ENCODE assay signal across 16 cellular contexts in the genomic region with DNA sequence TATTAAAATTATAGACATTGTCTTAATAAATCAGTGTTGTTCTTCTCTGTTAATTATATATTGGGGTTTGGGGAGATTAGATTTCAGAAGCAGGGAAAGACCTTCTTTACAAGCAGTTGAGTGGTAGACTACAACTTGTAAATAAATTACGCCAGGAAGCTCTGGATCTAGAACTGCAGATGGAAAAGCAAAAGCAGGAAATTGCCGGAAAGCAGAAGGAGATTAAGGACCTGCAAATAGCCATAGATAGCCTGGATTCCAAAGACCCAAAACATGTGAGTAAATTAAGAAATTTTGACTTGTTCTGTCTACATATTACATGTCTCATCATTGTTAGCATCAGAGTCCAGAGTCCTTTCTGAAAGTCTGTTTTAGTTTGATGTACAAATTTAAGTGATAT.
"Had no signal": no experiment of that assay in that cellular context is flagged by ENCODE, and none has a peak within 500 bp of the region (broad histone marks: within the 10 kb centered on the region; RNA-seq: fewer than 3 reads in every experiment).

No MANE protein-coding gene starts in this region.

- DNase-seq: effector memory CD4-positive, alpha-beta T cell; glutamatergic neuron; islet precursor cell; left lung; nucleus accumbens; ovary; sigmoid colon; stimulated activated CD4-positive, alpha-beta T cell treated with anti-CD3 and anti-CD28 coated beads, Interleukin-12 subunit alpha, Interleukin-12 subunit beta, amount 100 ng/mL, for 4 hours; stimulated activated naive CD8-positive, alpha-beta T cell treated with anti-CD3 and anti-CD28 coated beads, Interleukin-15, Interleukin-2, amounts not matched to agents 100 U/mL and 50 U/mL, for 24 hours; thyroid gland had no signal

- H3K9me3 Mint-ChIP-seq: memory B cell; mesothelial cell of epicardium; natural killer cell treated with Interleukin-12 subunit alpha and Interleukin-12 subunit beta and Interleukin-15 and Interleukin-18, amount 100 ng/mL, for 72 hours; neural progenitor cell; type B pancreatic cell had no signal

- H3K27me3 Mint-ChIP-seq: memory B cell; natural killer cell treated with Interleukin-12 subunit alpha and Interleukin-12 subunit beta and Interleukin-15 and Interleukin-18, amount 100 ng/mL, for 72 hours; type B pancreatic cell had no signal

- H3K4me3 Mint-ChIP-seq: memory B cell; mesothelial cell of epicardium; natural killer cell treated with Interleukin-12 subunit alpha and Interleukin-12 subunit beta and Interleukin-15 and Interleukin-18, amount 100 ng/mL, for 72 hours; neural progenitor cell; type B pancreatic cell had no signal

- H3K27ac Mint-ChIP-seq: memory B cell; mesothelial cell of epicardium; natural killer cell treated with Interleukin-12 subunit alpha and Interleukin-12 subunit beta and Interleukin-15 and Interleukin-18, amount 100 ng/mL, for 72 hours; neural progenitor cell; type B pancreatic cell had no signal

- ATAC-seq: gastroesophageal sphincter; left lung; natural killer cell treated with Interleukin-12 subunit alpha and Interleukin-12 subunit beta and Interleukin-15 and Interleukin-18, amount 100 ng/mL, for 72 hours; stimulated activated naive CD8-positive, alpha-beta T cell treated with anti-CD3 and anti-CD28 coated beads, Interleukin-15, Interleukin-2, amounts not matched to agents 100 U/mL and 50 U/mL, for 24 hours had no signal

- H3K36me3 Mint-ChIP-seq: mesothelial cell of epicardium, type B pancreatic cell had no signal
